In the genomic region with DNA sequence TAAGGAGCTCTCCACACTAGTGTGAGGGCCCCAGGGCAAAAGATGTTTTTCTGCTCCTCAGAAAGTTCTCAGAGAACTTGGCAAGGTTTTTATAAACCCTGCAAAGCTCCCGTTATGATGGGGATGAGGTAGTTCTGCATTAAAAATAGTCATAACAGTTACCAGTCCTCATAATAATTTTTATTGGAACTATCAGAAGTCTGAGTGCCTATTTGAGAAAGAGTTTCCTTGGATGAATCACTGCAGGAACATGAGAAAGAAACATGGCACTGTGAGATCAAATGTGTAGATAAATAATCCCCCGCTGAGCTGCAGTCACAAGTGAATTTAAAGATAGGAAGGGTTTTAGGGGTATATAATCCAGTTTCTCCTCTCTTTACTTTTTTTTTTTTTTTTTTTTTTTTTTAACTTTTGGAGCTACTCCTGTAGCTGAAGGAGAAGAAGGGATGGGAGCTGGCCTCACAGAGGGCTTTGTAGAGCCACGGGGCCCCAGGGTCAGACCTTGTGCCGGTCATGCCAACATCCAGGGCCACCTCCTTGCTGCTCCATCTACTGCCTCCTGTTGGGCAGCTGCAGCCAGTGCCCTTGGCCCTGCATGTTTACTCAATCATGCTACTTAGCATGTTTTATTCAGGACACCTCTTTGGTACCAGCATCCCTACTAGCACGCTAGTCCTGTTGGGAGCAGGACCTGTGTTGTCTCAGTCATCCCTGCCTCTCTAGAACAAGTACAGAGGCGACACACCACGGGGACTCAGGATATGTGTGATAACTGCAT, we compare ENCODE assay signal across 8 cellular contexts. TPM values are rescaled to one million over a fixed set of nuclear protein-coding genes. Genes with fewer than 3 reads are reported as not detected.
DNase-seq lines count a peak whose midpoint lies in the region; ATAC-seq and TF ChIP-seq lines count a peak whose summit lies in the region.

No MANE protein-coding gene starts in this region.

- POLR2A ChIA-PET in OCI-LY7 (lab: Charles Lee): interaction anchor here (0.6 to 1.2 kb wide), 6 partner anchors 33 to 121 kb away, joined by 3 to 4 read pairs (median 4); no protein-coding TSS in a partner anchor

- H4K20me1 ChIP-seq in OCI-LY7 (ENCODE audit: insufficient read depth, low read length): no peaks in the 10 kb centered on the region

- H3K4me2 ChIP-seq in OCI-LY7 (ENCODE audit: low read length): no peak overlapping the region

- no peaks in the 10 kb centered on the region for H3K9me2 ChIP-seq in OCI-LY7 (ENCODE audit: insufficient read depth, low read length)

- CTCF ChIA-PET in OCI-LY7 (lab: Charles Lee; ENCODE audit: unreplicated experiment): no interaction called here

- no peak overlapping the region for H2AFZ ChIP-seq in OCI-LY7 (ENCODE audit: low read length)

- H3K4me3 ChIP-seq in OCI-LY7 (ENCODE audit: low read depth, low read length, poor library complexity, severe bottlenecking): no peak overlapping the region
- no peak overlapping the region for H3K4me3 ChIP-seq in coronary artery
- H3K4me3 ChIP-seq in retinal pigment epithelial cell (ENCODE audit: low read length): no peak overlapping the region

- intact Hi-C loops in OCI-LY7 (cut with micrococcal nuclease; ENCODE audit: unreplicated experiment) (no loop called here), cardiac septum (cut with DNase I) (loop anchor here (1.0 to 5.0 kb wide), 2 partner anchors 47 to 122 kb away; no protein-coding TSS in a partner anchor)

- H3K4me1 ChIP-seq in OCI-LY7 (ENCODE audit: insufficient read depth, low read length, poor library complexity, severe bottlenecking): peaks cover 15% of the 10 kb centered on the region

- peak; percentile 46; the same call in 1 of the 2 replicates for TF ChIP-seq CTCF in OCI-LY7 (conservative IDR thresholded peaks at IDR 0.05; ENCODE audit: low read length)
- TF ChIP-seq CTCF in coronary artery (IDR thresholded peaks at IDR 0.05): no peak
- peak; percentile 24 for TF ChIP-seq CTCF in retinal pigment epithelial cell (conservative IDR thresholded peaks at IDR 0.05; ENCODE audit: low read depth, low read length)

- DNase-seq in GM04504 (ENCODE audit: low read depth) (peak; percentile 50), OCI-LY7 (ENCODE audit: low spot score) (no peak), coronary artery (ENCODE audit: low spot score) (no peak), retinal pigment epithelial cell (ENCODE audit: low read depth) (peak; percentile 12), T-helper 9 cell (no peak), NCI-H510A (lab: John Stamatoyannopoulos, UW) (no peak), cardiac septum (ENCODE audit: low spot score) (no peak)

- TSS peak; percentile 21 for BruUV-seq in OCI-LY7 (replicated peaks; lab: Mats Ljungman, UMichigan)

- peaks cover 96% of the 10 kb centered on the region for H3K36me3 ChIP-seq in OCI-LY7 (ENCODE audit: insufficient read depth, low read length)

- ATAC-seq in HG03097 (IDR thresholded peaks at IDR 0.05; ENCODE audit: low FRiP score, unreplicated experiment): no peak

- H3K27ac ChIP-seq in OCI-LY7 (ENCODE audit: low read depth, low read length, poor library complexity, severe bottlenecking) (peak overlapping the region; percentile 4), coronary artery (peak overlapping the region; percentile 47 to 85)

- H3K79me2 ChIP-seq in OCI-LY7 (ENCODE audit: insufficient read depth, low read depth, low read length): no peaks in the 10 kb centered on the region

- no peaks in the 10 kb centered on the region for H3K9me3 ChIP-seq in OCI-LY7 (ENCODE audit: low read length)

RNA-seq across cellular contexts. Expression of a gene that starts 39.5 kb away (rescaled TPM):
- total RNA-seq in OCI-LY7 (2014; rRNA removed; shearing (Covaris generic)): 154 and 206 TPM in 2 replicates
- total RNA-seq in OCI-LY7 (2022): 298 and 324 TPM in 2 replicates
- total RNA-seq in cardiac septum: 46.3 TPM

RNA-seq across cellular contexts. Expression of a gene that starts 54.7 kb away (rescaled TPM):
- total RNA-seq in OCI-LY7 (2014; rRNA removed; shearing (Covaris generic)): 2.0 and 8.3 TPM in 2 replicates
- total RNA-seq in OCI-LY7 (2022) (12.2 and 14.6 TPM in 2 replicates), cardiac septum (not detected)

Comparison
In these comparisons a context has a peak if more than half of its experiments do, and no peak if none do; other contexts are left out.
1. DNase-seq: peak in GM04504 (single experiment) and retinal pigment epithelial cell (single experiment); none in OCI-LY7 (single experiment), coronary artery (single experiment), T-helper 9 cell (single experiment), NCI-H510A (single experiment) and cardiac septum (single experiment).